ENCODE assay signal across 12 cellular contexts in the genomic region with DNA sequence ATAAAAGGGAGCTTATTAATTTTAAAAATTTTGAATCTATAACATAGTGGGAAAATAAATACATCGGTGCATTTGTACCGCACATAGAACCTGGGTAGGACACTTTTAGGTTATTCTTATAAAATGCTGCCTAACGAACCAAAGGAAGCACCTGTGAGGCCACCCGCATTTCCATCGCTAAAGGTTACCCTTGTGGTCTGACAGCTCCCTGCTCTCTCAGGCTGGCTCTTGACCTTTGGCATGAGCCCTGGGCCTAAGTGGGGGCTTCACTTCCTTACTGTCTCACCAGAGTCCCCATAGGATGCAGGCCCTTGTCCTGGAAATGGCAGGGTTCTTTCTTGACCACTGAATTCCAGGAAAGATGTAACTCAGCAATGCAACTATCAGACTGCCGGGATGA. TPM values are rescaled to one million over a fixed set of nuclear protein-coding genes. Genes with fewer than 3 reads are reported as not detected.
DNase-seq lines count a peak whose midpoint lies in the region; ATAC-seq lines count a peak whose summit lies in the region.
"Had no signal": no experiment of that assay in that cellular context is flagged by ENCODE, and none has a peak within 500 bp of the region (broad histone marks: within the 10 kb centered on the region; RNA-seq: fewer than 3 reads in every experiment).

No MANE protein-coding gene starts in this region.

- DNase-seq in T-helper 1 cell (no peak), memory B cell (ENCODE audit: low spot score in 2 of 2) (no peak), OCI-M1 (lab: John Stamatoyannopoulos, UW) (no peak), dedifferentiated amniotic fluid mesenchymal stem cell (ENCODE audit: extremely low spot score) (no peak)
- DNase-seq in stimulated activated CD4-positive, alpha-beta T cell treated with anti-CD3 and anti-CD28 coated beads, Interleukin-4, amount 100 ng/mL, for 1 hour: no peak
- DNase-seq: NCI-H1105, NCI-H524 treated with DMSO at 0.1 percent for 48 hours, Right ventricle myocardium superior, trophoblast cell had no signal

- peaks cover 8% of the 10 kb centered on the region for H3K9me3 Mint-ChIP-seq in T-helper 1 cell treated with Interleukin-12 subunit alpha and Interleukin-12 subunit beta and Interleukin-4 antibody, amounts not matched to agents 30 μg/mL and 1 μg/mL, for 36 hours
- no peaks in the 10 kb centered on the region for H3K9me3 Mint-ChIP-seq in IgD-negative memory B cell
- no peaks in the 10 kb centered on the region for H3K9me3 Mint-ChIP-seq in memory B cell

- ATAC-seq in GM21423 (IDR thresholded peaks at IDR 0.05; ENCODE audit: unreplicated experiment) (peak; percentile 43), memory B cell (ENCODE audit: low read depth) (no peak)

- no peaks in the 10 kb centered on the region for H3K27me3 Mint-ChIP-seq in T-helper 1 cell treated with Interleukin-12 subunit alpha and Interleukin-12 subunit beta and Interleukin-4 antibody, amounts not matched to agents 30 μg/mL and 1 μg/mL, for 36 hours (ENCODE audit: low read depth)
- H3K27me3 Mint-ChIP-seq in IgD-negative memory B cell: no peaks in the 10 kb centered on the region
- H3K27me3 Mint-ChIP-seq in memory B cell: no peaks in the 10 kb centered on the region

- H3K4me1 Mint-ChIP-seq in T-helper 1 cell treated with Interleukin-12 subunit alpha and Interleukin-12 subunit beta and Interleukin-4 antibody, amounts not matched to agents 30 μg/mL and 1 μg/mL, for 36 hours (ENCODE audit: low read depth): peaks cover 38% of the 10 kb centered on the region
- H3K4me1 Mint-ChIP-seq in IgD-negative memory B cell (peaks cover 0 to 6% (median 4%) of the 10 kb centered on the region in 3 donors), memory B cell (peaks cover 2% of the 10 kb centered on the region)

- peak overlapping the region; percentile 37 for H3K4me3 Mint-ChIP-seq in T-helper 1 cell treated with Interleukin-12 subunit alpha and Interleukin-12 subunit beta and Interleukin-4 antibody, amounts not matched to agents 30 μg/mL and 1 μg/mL, for 36 hours
- H3K4me3 Mint-ChIP-seq in IgD-negative memory B cell: peak overlapping the region in 2 of 4 donors; percentile 33
- H3K4me3 Mint-ChIP-seq in memory B cell: peak overlapping the region; percentile 4

- peaks cover 19% of the 10 kb centered on the region for H3K36me3 Mint-ChIP-seq in T-helper 1 cell treated with Interleukin-12 subunit alpha and Interleukin-12 subunit beta and Interleukin-4 antibody, amounts not matched to agents 30 μg/mL and 1 μg/mL, for 36 hours (ENCODE audit: low read depth)
- H3K36me3 Mint-ChIP-seq in IgD-negative memory B cell (peaks cover 16% of the 10 kb centered on the region), memory B cell (peaks cover 22% of the 10 kb centered on the region)

- H3K27ac Mint-ChIP-seq in T-helper 1 cell treated with Interleukin-12 subunit alpha and Interleukin-12 subunit beta and Interleukin-4 antibody, amounts not matched to agents 30 μg/mL and 1 μg/mL, for 36 hours: peak overlapping the region; percentile 90
- H3K27ac Mint-ChIP-seq in IgD-negative memory B cell: peak overlapping the region in 2 of 3 donors; percentile 73 to 96
- peak overlapping the region; percentile 41 for H3K27ac Mint-ChIP-seq in memory B cell

RNA-seq across cellular contexts. Expression of a gene that starts 46.0 kb away (rescaled TPM):
- 49.4 TPM for polyA plus RNA-seq in IgD-negative memory B cell
